Comparison of ENCODE assay signal across 2 cellular contexts in the genomic region with DNA sequence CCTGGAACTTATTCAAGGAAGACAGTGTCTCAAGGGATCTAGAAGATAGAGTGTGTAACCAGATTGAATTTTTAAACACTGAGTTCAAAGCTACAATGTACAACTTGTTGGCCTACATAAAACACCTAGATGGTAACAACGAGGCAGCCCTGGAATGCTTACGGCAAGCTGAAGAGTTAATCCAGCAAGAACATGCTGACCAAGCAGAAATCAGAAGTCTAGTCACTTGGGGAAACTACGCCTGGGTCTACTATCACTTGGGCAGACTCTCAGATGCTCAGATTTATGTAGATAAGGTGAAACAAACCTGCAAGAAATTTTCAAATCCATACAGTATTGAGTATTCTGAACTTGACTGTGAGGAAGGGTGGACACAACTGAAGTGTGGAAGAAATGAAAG.
TF ChIP-seq lines count a peak whose summit lies in the region.

No MANE protein-coding gene starts in this region.

TF ChIP-seq in IMR-90, 13 proteins besides CTCF, POLR2A, EP300 and RAD21:
- peak; percentile 88 for TF ChIP-seq MAFK (IDR thresholded peaks at IDR 0.05; ENCODE audit: low read depth, low read length)
- TF ChIP-seq RCOR1 (IDR thresholded peaks at IDR 0.05; ENCODE audit: insufficient replicate concordance, low read length): no peak

TF ChIP-seq in H1, 55 proteins besides CTCF, POLR2A, EP300 and RAD21:
- TF ChIP-seq MAFK (IDR thresholded peaks at IDR 0.05; ENCODE audit: low read depth, low read length) (peak; percentile 60), SIN3A (conservative IDR thresholded peaks at IDR 0.05 in 1 of 2, IDR thresholded peaks at IDR 0.05 in 1 of 2; ENCODE audit: low read depth in 1 of 2, low read length in 2 of 2) (no peak), NANOG (IDR thresholded peaks at IDR 0.05; ENCODE audit: insufficient read depth, low read depth, low read length, poor library complexity, severe bottlenecking) (no peak), TBP (IDR thresholded peaks at IDR 0.05; ENCODE audit: low read depth, low read length) (no peak), BACH1 (IDR thresholded peaks at IDR 0.05; ENCODE audit: low read length) (no peak), GTF2F1 (IDR thresholded peaks at IDR 0.05; ENCODE audit: borderline replicate concordance, low read depth, low read length) (no peak)
